17 cellular contexts compared by ENCODE assay signal in the genomic region with DNA sequence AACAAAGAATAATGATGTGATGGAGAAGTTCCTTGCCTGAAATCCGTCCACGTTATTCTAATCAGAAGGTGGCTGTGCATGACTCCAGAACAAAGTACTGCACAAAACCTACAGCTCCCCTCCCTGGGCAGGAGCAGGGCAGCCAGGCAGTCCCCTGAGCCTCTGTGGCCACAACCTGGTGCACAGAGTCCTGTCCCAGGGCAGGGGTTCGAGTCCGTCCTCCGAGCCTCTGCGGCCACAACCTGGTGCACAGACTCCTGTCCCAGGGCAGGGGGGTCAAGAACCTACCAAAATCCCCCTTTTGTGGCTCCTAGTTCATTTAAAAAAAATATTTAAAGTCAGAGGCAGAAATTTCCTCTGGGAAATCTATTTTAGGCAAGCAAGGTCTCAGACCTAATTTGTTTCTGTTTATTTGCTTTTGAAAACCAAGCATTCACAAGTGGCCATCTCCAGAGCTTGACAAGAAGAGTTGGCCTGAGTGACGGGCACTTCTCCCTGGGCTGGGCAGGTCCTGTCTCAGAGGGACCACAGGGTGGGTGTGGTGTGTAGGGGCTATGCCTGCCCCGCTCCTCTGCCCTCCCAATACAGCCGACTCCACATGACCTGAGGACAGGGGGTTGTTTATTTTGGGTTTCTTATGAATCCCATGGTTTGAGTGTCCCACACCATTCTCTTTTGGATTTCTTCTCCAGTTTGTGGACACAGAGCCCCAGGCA.
A peak's percentile ranks its signal among the peaks of the same experiment; 100 is the strongest.
DNase-seq lines count a peak whose midpoint lies in the region; TF ChIP-seq lines count a peak whose summit lies in the region.
"Had no signal": no experiment of that assay in that cellular context is flagged by ENCODE, and none has a peak within 500 bp of the region (broad histone marks: within the 10 kb centered on the region; RNA-seq: fewer than 3 reads in every experiment).

No MANE protein-coding gene starts in this region.

- peak; percentile 55 to 83 for DNase-seq in SJSA1 (ENCODE audit: low read depth in 1 of 2, low spot score in 2 of 2)
- DNase-seq in islet precursor cell: peak; percentile 35
- DNase-seq in type B pancreatic cell (ENCODE audit: extremely low spot score, unreplicated experiment): peak; percentile 48
- DNase-seq in dermis blood vessel endothelial cell: no peak
- no peak for DNase-seq in NCI-H226
- no peak for DNase-seq in suprapubic skin (ENCODE audit: low spot score in 2 of 2)
- DNase-seq: CD4-positive, alpha-beta T cell; DMS153; DND-41; EL; HCEC 1CT; IMR-90 had no signal

- no peaks in the 10 kb centered on the region for H3K9me3 Mint-ChIP-seq in type B pancreatic cell
- H3K9me3 Mint-ChIP-seq: CD4-positive, alpha-beta T cell had no signal

- H3K27me3 Mint-ChIP-seq in type B pancreatic cell: peaks cover 9% of the 10 kb centered on the region

- H3K27me3 ChIP-seq in BLaER1 treated with 17β-estradiol and CSF1 and Interleukin-3, amounts not matched to agents 10 nM and 100 nM: peaks cover 0 to 100% (median 0%) of the 10 kb centered on the region in 11 experiments; a peak in 11 of 22 replicates
- H3K27me3 ChIP-seq in SJSA1 (replicated peaks) (no peaks in the 10 kb centered on the region), suprapubic skin (peaks cover 9% of the 10 kb centered on the region)

- H3K4me3 ChIP-seq in BLaER1 treated with 17β-estradiol and CSF1 and Interleukin-3, amounts not matched to agents 10 nM and 100 nM: no peak overlapping the region
- H3K4me3 ChIP-seq in SJSA1 (no peak overlapping the region), suprapubic skin (no peak overlapping the region)
- H3K4me3 ChIP-seq: GM12878, K562 had no signal

- H3K27ac ChIP-seq in BLaER1 treated with 17β-estradiol and CSF1 and Interleukin-3, amounts not matched to agents 10 nM and 100 nM: no peak overlapping the region; a peak in 1 of 22 replicates
- H3K27ac ChIP-seq in SJSA1 (peak overlapping the region; percentile 54), suprapubic skin (no peak overlapping the region)
- H3K27ac ChIP-seq: C4-2B had no signal

- no peaks in the 10 kb centered on the region for H3K36me3 ChIP-seq in BLaER1 treated with 17β-estradiol and CSF1 and Interleukin-3, amounts not matched to agents 10 nM and 100 nM
- H3K36me3 ChIP-seq in SJSA1 (no peaks in the 10 kb centered on the region), suprapubic skin (no peaks in the 10 kb centered on the region)

- H3K4me3 Mint-ChIP-seq in type B pancreatic cell: no peak overlapping the region
- H3K4me3 Mint-ChIP-seq: B cell; CD4-positive, alpha-beta T cell had no signal

- H3K36me3 Mint-ChIP-seq in type B pancreatic cell: no peaks in the 10 kb centered on the region

- peaks cover 27 to 37% (median 31%) of the 10 kb centered on the region in 11 experiments for H3K9me3 ChIP-seq in BLaER1 treated with 17β-estradiol and CSF1 and Interleukin-3, amounts not matched to agents 10 nM and 100 nM (replicated peaks in 1 of 11)
- H3K9me3 ChIP-seq in SJSA1 (replicated peaks) (no peaks in the 10 kb centered on the region; the same call in 1 of the 2 replicates), suprapubic skin (no peaks in the 10 kb centered on the region)

- no peaks in the 10 kb centered on the region for H3K4me1 Mint-ChIP-seq in type B pancreatic cell (ENCODE audit: unreplicated experiment)

- peak overlapping the region in 3 of 11 experiments; percentile 0 to 42 (median 5); a peak in 3 of 22 replicates for H3K9ac ChIP-seq in BLaER1 treated with 17β-estradiol and CSF1 and Interleukin-3, amounts not matched to agents 10 nM and 100 nM

- TF ChIP-seq CTCF in type B pancreatic cell (conservative IDR thresholded peaks at IDR 0.05): no peak
- no peak for TF ChIP-seq CTCF in suprapubic skin (IDR thresholded peaks at IDR 0.05)

- H4K20me1 ChIP-seq in BLaER1 treated with 17β-estradiol and CSF1 and Interleukin-3, amounts not matched to agents 10 nM and 100 nM: peaks cover 0 to 39% (median 0%) of the 10 kb centered on the region in 11 experiments; a peak in 9 of 22 replicates

- TF ChIP-seq POLR2A in suprapubic skin (IDR thresholded peaks at IDR 0.05): no peak

- TF ChIP-seq EP300 in suprapubic skin (IDR thresholded peaks at IDR 0.05): no peak

- 83% methylated on average over 9 of the region's 9 CpGs for WGBS in suprapubic skin

- H3K4me2 ChIP-seq in BLaER1 treated with 17β-estradiol and CSF1 and Interleukin-3, amounts not matched to agents 10 nM and 100 nM: peak overlapping the region in 10 of 11 experiments; percentile 19 to 90 (median 71); a peak in 19 of 22 replicates

- H3K27ac Mint-ChIP-seq in type B pancreatic cell: no peak overlapping the region
- H3K27ac Mint-ChIP-seq: B cell; CD4-positive, alpha-beta T cell had no signal

- peaks cover 40 to 86% (median 62%) of the 10 kb centered on the region in 10 experiments for H3K4me1 ChIP-seq in BLaER1 treated with 17β-estradiol and CSF1 and Interleukin-3, amounts not matched to agents 10 nM and 100 nM
- H3K4me1 ChIP-seq in SJSA1 (replicated peaks): peaks cover 26% of the 10 kb centered on the region
- H3K4me1 ChIP-seq in suprapubic skin: no peaks in the 10 kb centered on the region

Comparison
In these comparisons a context has a peak if more than half of its experiments do, and no peak if none do; other contexts are left out.
1. DNase-seq: peak in SJSA1 (2 of 2), islet precursor cell (single experiment) and type B pancreatic cell (single experiment); none in dermis blood vessel endothelial cell (single experiment), NCI-H226 (single experiment) and suprapubic skin (0 of 2).